18 cellular contexts compared by ENCODE assay signal in the genomic region with DNA sequence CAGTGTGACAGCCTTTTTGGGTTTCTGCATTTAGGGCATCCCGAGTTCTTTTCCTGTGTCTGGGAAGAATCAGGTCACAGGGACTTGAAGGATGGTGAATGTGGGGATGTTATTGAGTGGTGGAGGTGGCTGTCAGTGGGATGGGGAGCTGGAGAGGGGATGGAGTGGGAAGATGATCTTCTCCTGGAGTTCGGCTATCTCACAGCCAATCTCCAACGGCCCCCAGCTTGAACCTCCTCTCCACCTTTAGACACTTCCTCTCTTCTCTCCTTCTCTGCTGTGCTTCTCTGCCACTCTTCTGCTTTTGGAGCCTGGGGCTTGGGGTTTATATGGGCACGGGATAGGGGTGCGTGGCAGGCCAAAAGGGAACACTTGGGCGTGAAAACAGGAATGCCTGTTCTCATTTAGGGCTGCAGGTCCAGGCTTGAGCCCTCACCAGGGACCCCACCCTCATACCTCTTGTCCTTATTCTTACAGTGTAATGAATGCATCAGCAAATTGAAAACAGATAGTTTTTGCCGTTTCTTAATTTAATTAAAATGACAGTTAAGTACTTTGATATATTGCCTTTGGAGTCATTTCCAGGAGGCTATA. TPM values are rescaled to one million over a fixed set of nuclear protein-coding genes. Genes with fewer than 3 reads are reported as not detected.
DNase-seq lines count a peak whose midpoint lies in the region; ATAC-seq and TF ChIP-seq lines count a peak whose summit lies in the region.
"Had no signal": no experiment of that assay in that cellular context is flagged by ENCODE, and none has a peak within 500 bp of the region (broad histone marks: within the 10 kb centered on the region; RNA-seq: fewer than 3 reads in every experiment).

No MANE protein-coding gene starts in this region.

- peak overlapping the region; percentile 63 for H3K4me3 Mint-ChIP-seq in activated naive CD4-positive, alpha-beta T cell treated with anti-CD3 and anti-CD28 coated beads, Interleukin-2, amount 50 U/mL, for 24 hours
- H3K4me3 Mint-ChIP-seq in stimulated activated memory B cell treated with anti-CD40 and anti-IgM and Interleukin-4, amounts not matched to agents 10 μg/mL and 1 μg/mL and 100 μg/mL, for 72 hours = no peak overlapping the region

- CTCF ChIA-PET in RWPE1 (lab: Yijun Ruan, JAX) = no interaction called here

- POLR2A ChIA-PET in RWPE1 (lab: Yijun Ruan, JAX; ENCODE audit: low non-redundant PET) = no interaction called here

- H3K36me3 Mint-ChIP-seq in activated naive CD4-positive, alpha-beta T cell treated with anti-CD3 and anti-CD28 coated beads, Interleukin-2, amount 50 U/mL, for 24 hours = peaks cover 4% of the 10 kb centered on the region
- H3K36me3 Mint-ChIP-seq in activated naive CD4-positive, alpha-beta T cell treated with anti-CD3 and anti-CD28 coated beads, Interleukin-2, amount 50 U/mL, for 72 hours = peaks cover 0 to 6% of the 10 kb centered on the region in 2 donors
- peaks cover 7% of the 10 kb centered on the region for H3K36me3 Mint-ChIP-seq in stimulated activated memory B cell treated with anti-CD40 and anti-IgM and Interleukin-4, amounts not matched to agents 10 μg/mL and 1 μg/mL and 100 μg/mL, for 72 hours

- H3K27ac ChIP-seq in RWPE1 (peak overlapping the region; percentile 54), substantia nigra (ENCODE audit: low read depth, low read length, poor library complexity, severe bottlenecking) (no peak overlapping the region)
- H3K27ac ChIP-seq: cardiac muscle cell, heart right ventricle, prostate gland, testis, vagina had no signal

- H3K9me3 Mint-ChIP-seq in activated naive CD4-positive, alpha-beta T cell treated with anti-CD3 and anti-CD28 coated beads, Interleukin-2, amount 50 U/mL, for 24 hours = no peaks in the 10 kb centered on the region
- H3K9me3 Mint-ChIP-seq in activated naive CD4-positive, alpha-beta T cell treated with anti-CD3 and anti-CD28 coated beads, Interleukin-2, amount 50 U/mL, for 72 hours = no peaks in the 10 kb centered on the region
- H3K9me3 Mint-ChIP-seq in stimulated activated memory B cell treated with anti-CD40 and anti-IgM and Interleukin-4, amounts not matched to agents 10 μg/mL and 1 μg/mL and 100 μg/mL, for 72 hours = peaks cover 3% of the 10 kb centered on the region
- H3K9me3 Mint-ChIP-seq: IgD-negative memory B cell had no signal

- peaks cover 70% of the 10 kb centered on the region for H3K4me1 Mint-ChIP-seq in activated naive CD4-positive, alpha-beta T cell treated with anti-CD3 and anti-CD28 coated beads, Interleukin-2, amount 50 U/mL, for 24 hours
- H3K4me1 Mint-ChIP-seq in stimulated activated memory B cell treated with anti-CD40 and anti-IgM and Interleukin-4, amounts not matched to agents 10 μg/mL and 1 μg/mL and 100 μg/mL, for 72 hours = peaks cover 58% of the 10 kb centered on the region

- H3K27me3 Mint-ChIP-seq in activated naive CD4-positive, alpha-beta T cell treated with anti-CD3 and anti-CD28 coated beads, Interleukin-2, amount 50 U/mL, for 24 hours = no peaks in the 10 kb centered on the region
- no peaks in the 10 kb centered on the region for H3K27me3 Mint-ChIP-seq in stimulated activated memory B cell treated with anti-CD40 and anti-IgM and Interleukin-4, amounts not matched to agents 10 μg/mL and 1 μg/mL and 100 μg/mL, for 72 hours
- H3K27me3 Mint-ChIP-seq: IgD-negative memory B cell had no signal

- no peak for DNase-seq in activated naive CD4-positive, alpha-beta T cell treated with anti-CD3 and anti-CD28 coated beads, Interleukin-2, amount 50 U/mL, for 72 hours (ENCODE audit: low spot score in 2 of 2)
- DNase-seq in RWPE1 (ENCODE audit: low spot score) (no peak), cortex of kidney (lab: John Stamatoyannopoulos, UW) (peak; percentile 4), substantia nigra (lab: John Stamatoyannopoulos, UW) (no peak), 8988T (no peak)
- DNase-seq: H7, heart right ventricle, left ventricle myocardium superior, NCI-H1417 treated with DMSO at 0.1 percent for 48 hours, NCI-H510A, testis had no signal

- H3K27ac Mint-ChIP-seq in activated naive CD4-positive, alpha-beta T cell treated with anti-CD3 and anti-CD28 coated beads, Interleukin-2, amount 50 U/mL, for 24 hours = peak overlapping the region; percentile 92
- no peak overlapping the region for H3K27ac Mint-ChIP-seq in activated naive CD4-positive, alpha-beta T cell treated with anti-CD3 and anti-CD28 coated beads, Interleukin-2, amount 50 U/mL, for 72 hours
- peak overlapping the region; percentile 14 for H3K27ac Mint-ChIP-seq in stimulated activated memory B cell treated with anti-CD40 and anti-IgM and Interleukin-4, amounts not matched to agents 10 μg/mL and 1 μg/mL and 100 μg/mL, for 72 hours

- no peak for TF ChIP-seq CTCF in RWPE1 (conservative IDR thresholded peaks at IDR 0.05; ENCODE audit: low read depth)

- no peak for ATAC-seq in activated naive CD4-positive, alpha-beta T cell treated with anti-CD3 and anti-CD28 coated beads, Interleukin-2, amount 50 U/mL, for 72 hours
- no peak for ATAC-seq in stimulated activated memory B cell treated with anti-CD40 and anti-IgM and Interleukin-4, amounts not matched to agents 10 μg/mL and 1 μg/mL and 100 μg/mL, for 72 hours
- ATAC-seq in HG03025 (IDR thresholded peaks at IDR 0.05; ENCODE audit: low FRiP score, unreplicated experiment) = no peak
- ATAC-seq: heart right ventricle, left ventricle myocardium superior had no signal

RNA-seq across cellular contexts. Expression of gene USP9X, which starts 37.5 kb away (rescaled TPM):
- total RNA-seq in activated naive CD4-positive, alpha-beta T cell treated with anti-CD3 and anti-CD28 coated beads, Interleukin-2, amount 50 U/mL, for 72 hours = 10 to 100 TPM; 70.5 to 74.9 TPM

Comparison
In these comparisons a context has a peak if more than half of its experiments do, and no peak if none do; other contexts are left out.
1. H3K27ac Mint-ChIP-seq: peak in activated naive CD4-positive, alpha-beta T cell treated with anti-CD3 and anti-CD28 coated beads, Interleukin-2, amount 50 U/mL, for 24 hours (single experiment) and stimulated activated memory B cell treated with anti-CD40 and anti-IgM and Interleukin-4, amounts not matched to agents 10 μg/mL and 1 μg/mL and 100 μg/mL, for 72 hours (single experiment); none in activated naive CD4-positive, alpha-beta T cell treated with anti-CD3 and anti-CD28 coated beads, Interleukin-2, amount 50 U/mL, for 72 hours (0 of 2).